ENCODE assay signal across 21 cellular contexts in genomic region chr7:46155367-46155766, GRCh38.
"Had no signal": no experiment of that assay in that cellular context is flagged by ENCODE, and none has a peak within 500 bp of the region (broad histone marks: within the 10 kb centered on the region; RNA-seq: fewer than 3 reads in every experiment).

No MANE protein-coding gene starts in this region.

- DNase-seq: activated CD4-positive, alpha-beta T cell treated with anti-CD3 and anti-CD28 coated beads, Interleukin-2, amount 10 ng/mL, durations not matched to agents 7 days and 5 days; activated CD8-positive, alpha-beta T cell treated with anti-CD3 and anti-CD28 coated beads, Interleukin-2, amount 10 ng/mL, durations not matched to agents 7 days and 5 days; activated effector memory CD4-positive, alpha-beta T cell treated with Interleukin-2 at 50 U/mL for 16 hours; activated naive CD4-positive, alpha-beta T cell treated with anti-CD3 and anti-CD28 coated beads, Interleukin-2, amount 10 ng/mL, durations not matched to agents 7 days and 5 days; activated naive CD8-positive, alpha-beta T cell treated with anti-CD3 and anti-CD28 coated beads, Interleukin-2, amount 50 U/mL, for 24 hours; activated T-cell treated with anti-CD3 and anti-CD28 coated beads, Interleukin-2, amount 50 U/mL, for 48 hours; aorta; brain microvascular endothelial cell; central memory CD4-positive, alpha-beta T cell; dorsolateral prefrontal cortex; hypothalamus; islet precursor cell; left ventricle myocardium inferior; naive thymus-derived CD4-positive, alpha-beta T cell; stimulated activated CD4-positive, alpha-beta T cell treated with anti-CD3 and anti-CD28 coated beads, Interleukin-2, amount 100 ng/mL, for 24 hours; stimulated activated naive CD8-positive, alpha-beta T cell treated with anti-CD3 and anti-CD28 coated beads, Interleukin-15, Interleukin-2, amounts not matched to agents 100 U/mL and 50 U/mL, for 24 hours; substantia nigra; tibial artery; uterus had no signal

- FAIRE-seq: colon had no signal

- H3K4me2 ChIP-seq: neural progenitor cell had no signal

- H3K9me3 ChIP-seq: left ventricle myocardium inferior, tibial artery, uterus had no signal

- H3K4me1 ChIP-seq: left ventricle myocardium inferior, tibial artery, uterus had no signal

- ATAC-seq: activated CD8-positive, alpha-beta T cell treated with anti-CD3 and anti-CD28 coated beads, Interleukin-2, amount 10 ng/mL, durations not matched to agents 7 days and 5 days; activated naive CD8-positive, alpha-beta T cell treated with anti-CD3 and anti-CD28 coated beads, Interleukin-2, amount 50 U/mL, for 24 hours; naive thymus-derived CD4-positive, alpha-beta T cell; stimulated activated naive CD8-positive, alpha-beta T cell treated with anti-CD3 and anti-CD28 coated beads, Interleukin-15, Interleukin-2, amounts not matched to agents 100 U/mL and 50 U/mL, for 24 hours had no signal

- H2AFZ ChIP-seq: neural progenitor cell had no signal

- H3K27ac ChIP-seq: brain microvascular endothelial cell, dorsolateral prefrontal cortex, left ventricle myocardium inferior, neural progenitor cell, tibial artery, uterus had no signal

- H3K27me3 ChIP-seq: brain microvascular endothelial cell, neural progenitor cell, tibial artery, uterus had no signal

- H3K36me3 ChIP-seq: brain microvascular endothelial cell, left ventricle myocardium inferior, neural progenitor cell, tibial artery, uterus had no signal

- H3K9ac ChIP-seq: neural progenitor cell had no signal

- H3K4me3 ChIP-seq: dorsolateral prefrontal cortex, left ventricle myocardium inferior, neural progenitor cell, tibial artery, uterus had no signal
